Comparison of ENCODE assay signal across 8 cellular contexts in the genomic region with DNA sequence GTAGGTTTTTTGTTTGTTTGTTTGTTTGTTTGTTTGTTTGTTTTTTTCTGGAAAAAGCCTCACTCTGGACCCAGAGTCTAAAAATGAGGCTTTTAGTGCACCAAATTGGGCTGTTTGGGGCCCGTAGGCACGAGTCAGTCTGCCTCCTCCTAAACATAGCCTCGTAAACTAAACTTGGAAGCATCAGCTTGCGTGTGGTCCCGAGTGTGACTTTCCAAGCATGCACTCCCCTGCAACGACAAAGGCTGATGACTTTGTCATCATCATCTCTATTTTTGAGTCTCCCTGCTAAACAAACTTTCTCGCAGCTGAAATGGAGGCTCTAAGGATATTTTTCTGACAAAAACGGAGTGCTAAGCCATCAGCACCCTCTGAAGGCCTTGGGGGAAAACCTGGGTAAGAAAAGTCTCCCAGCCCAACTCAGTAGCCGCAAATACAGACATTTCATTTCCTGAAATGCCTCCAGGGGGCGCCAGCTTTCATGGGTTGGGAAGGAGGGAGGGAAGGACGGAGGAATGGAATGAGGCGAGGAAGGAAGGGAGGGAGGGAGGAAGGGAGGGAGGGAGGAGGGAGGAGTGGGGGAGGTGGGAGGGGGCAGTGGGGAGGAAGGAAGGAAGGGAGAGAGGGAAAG.
A peak's percentile ranks its signal among the peaks of the same experiment; 100 is the strongest.
DNase-seq lines count a peak whose midpoint lies in the region; ATAC-seq and TF ChIP-seq lines count a peak whose summit lies in the region.

No MANE protein-coding gene starts in this region.

- intact Hi-C loops in mucosa of descending colon (cut with DNase I, micrococcal nuclease), result loop anchor here in 1 of 2 donors (5.0 to 10.0 kb wide), 2 partner anchors 217 to 251 kb away; no protein-coding TSS in a partner anchor

- H3K4me2 ChIP-seq in SK-N-SH, result peak overlapping the region; percentile 60

- peaks cover 7% of the 10 kb centered on the region; the same call in 1 of the 2 replicates for H3K79me2 ChIP-seq in SK-N-SH (ENCODE audit: insufficient read depth)

- H3K27me3 ChIP-seq in SK-N-SH (ENCODE audit: insufficient read depth), result no peaks in the 10 kb centered on the region

- peak; percentile 45 for DNase-seq in NCI-H2029 (lab: John Stamatoyannopoulos, UW)
- DNase-seq in NCI-H2029 treated with DMSO at 0.1 percent for 48 hours (lab: John Stamatoyannopoulos, UW), result no peak
- DNase-seq in LoVo (ENCODE audit: low spot score), result peak; percentile 14
- peak; percentile 66 for DNase-seq in SK-N-SH
- DNase-seq in mucosa of descending colon, result peak in 2 of 3 donors; percentile 75 to 84
- peak; percentile 87 for DNase-seq in ureter (ENCODE audit: low spot score)

- H3K9me3 ChIP-seq in SK-N-SH (no peaks in the 10 kb centered on the region), mucosa of descending colon (no peaks in the 10 kb centered on the region)

- CTCF ChIA-PET in SK-N-SH (lab: Yijun Ruan, JAX), result interaction anchor here (0.6 to 10.8 kb wide), 41 partner anchors 9 to 1435 kb away, joined by 3 to 96 read pairs (median 4); no protein-coding TSS in a partner anchor

- H3K4me1 ChIP-seq in SK-N-SH (ENCODE audit: control insufficient read depth in 1 of 2, insufficient read depth in 2 of 2, low read depth in 1 of 2, low read length in 1 of 2), result peaks cover 49 to 57% of the 10 kb centered on the region in 2 experiments
- no peaks in the 10 kb centered on the region for H3K4me1 ChIP-seq in mucosa of descending colon (ENCODE audit: low read depth)

- WGBS in SK-N-SH (ENCODE audit: low lambda C conversion rate), result 28% methylated on average over 12 of the region's 12 CpGs

- H3K27ac ChIP-seq in SK-N-SH (ENCODE audit: low read depth in 2 of 2, low read length in 1 of 2), result peak overlapping the region; percentile 78 to 95

- peak; percentile 75 for TF ChIP-seq CTCF in SK-N-SH (IDR thresholded peaks at IDR 0.05)
- peak; percentile 48 for TF ChIP-seq CTCF in mucosa of descending colon (IDR thresholded peaks at IDR 0.05)

- POLR2A ChIA-PET in SK-N-SH (lab: Yijun Ruan, JAX), result no interaction called here

- peak overlapping the region; percentile 60 for H3K9ac ChIP-seq in SK-N-SH

- peak; percentile 78 for TF ChIP-seq RAD21 in SK-N-SH (IDR thresholded peaks at IDR 0.05; ENCODE audit: low read length)

- TF ChIP-seq EP300 in SK-N-SH (IDR thresholded peaks at IDR 0.05; ENCODE audit: borderline replicate concordance in 1 of 2, low read depth in 1 of 2, low read length in 1 of 2), result no peak; a peak in 1 of 4 replicates

- H4K20me1 ChIP-seq in SK-N-SH (ENCODE audit: insufficient read depth), result peaks cover 3% of the 10 kb centered on the region; the same call in 1 of the 2 replicates

- H3K4me3 ChIP-seq in SK-N-SH (ENCODE audit: low read depth in 2 of 2, low read length in 1 of 2) (no peak overlapping the region), mucosa of descending colon (no peak overlapping the region)

- H3K36me3 ChIP-seq in SK-N-SH (replicated peaks in 1 of 2; ENCODE audit: control insufficient read depth in 1 of 2, insufficient read depth in 2 of 2, low read length in 1 of 2) (no peaks in the 10 kb centered on the region), mucosa of descending colon (ENCODE audit: low read depth) (no peaks in the 10 kb centered on the region)

- ATAC-seq in esophagus mucosa (peak; percentile 18), mucosa of descending colon (peak; percentile 80), GM19395 (IDR thresholded peaks at IDR 0.05; ENCODE audit: unreplicated experiment) (no peak)

- H3F3A ChIP-seq in SK-N-SH (replicated peaks; ENCODE audit: insufficient read depth), result peaks cover 42% of the 10 kb centered on the region

- H3K9me2 ChIP-seq in SK-N-SH, result no peaks in the 10 kb centered on the region

- H2AFZ ChIP-seq in SK-N-SH (ENCODE audit: low read depth), result peak overlapping the region; percentile 70; the same call in 1 of the 2 replicates

TF ChIP-seq in SK-N-SH, 30 proteins besides CTCF, POLR2A, EP300 and RAD21:
- TF ChIP-seq GATA2 (CRISPR knock-in tag; IDR thresholded peaks at IDR 0.05), result no peak
- TF ChIP-seq, protein P1, sequence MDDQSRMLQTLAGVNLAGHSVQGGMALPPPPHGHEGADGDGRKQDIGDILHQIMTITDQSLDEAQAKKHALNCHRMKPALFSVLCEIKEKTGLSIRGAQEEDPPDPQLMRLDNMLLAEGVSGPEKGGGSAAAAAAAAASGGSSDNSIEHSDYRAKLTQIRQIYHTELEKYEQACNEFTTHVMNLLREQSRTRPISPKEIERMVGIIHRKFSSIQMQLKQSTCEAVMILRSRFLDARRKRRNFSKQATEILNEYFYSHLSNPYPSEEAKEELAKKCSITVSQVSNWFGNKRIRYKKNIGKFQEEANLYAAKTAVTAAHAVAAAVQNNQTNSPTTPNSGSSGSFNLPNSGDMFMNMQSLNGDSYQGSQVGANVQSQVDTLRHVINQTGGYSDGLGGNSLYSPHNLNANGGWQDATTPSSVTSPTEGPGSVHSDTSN (IDR thresholded peaks at IDR 0.05), result no peak
- TF ChIP-seq, protein P2, sequence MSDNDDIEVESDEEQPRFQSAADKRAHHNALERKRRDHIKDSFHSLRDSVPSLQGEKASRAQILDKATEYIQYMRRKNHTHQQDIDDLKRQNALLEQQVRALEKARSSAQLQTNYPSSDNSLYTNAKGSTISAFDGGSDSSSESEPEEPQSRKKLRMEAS (IDR thresholded peaks at IDR 0.05; ENCODE audit: low read depth), result peak; percentile 48
- peak; percentile 4; the same call in 1 of the 2 replicates for TF ChIP-seq ELF1 (IDR thresholded peaks at IDR 0.05)
- no peak for TF ChIP-seq NRF1 (IDR thresholded peaks at IDR 0.05; ENCODE audit: low read depth, low read length)
- no peak for TF ChIP-seq RXRA (IDR thresholded peaks at IDR 0.05; ENCODE audit: borderline replicate concordance, low read depth)
- TF ChIP-seq, protein P3, sequence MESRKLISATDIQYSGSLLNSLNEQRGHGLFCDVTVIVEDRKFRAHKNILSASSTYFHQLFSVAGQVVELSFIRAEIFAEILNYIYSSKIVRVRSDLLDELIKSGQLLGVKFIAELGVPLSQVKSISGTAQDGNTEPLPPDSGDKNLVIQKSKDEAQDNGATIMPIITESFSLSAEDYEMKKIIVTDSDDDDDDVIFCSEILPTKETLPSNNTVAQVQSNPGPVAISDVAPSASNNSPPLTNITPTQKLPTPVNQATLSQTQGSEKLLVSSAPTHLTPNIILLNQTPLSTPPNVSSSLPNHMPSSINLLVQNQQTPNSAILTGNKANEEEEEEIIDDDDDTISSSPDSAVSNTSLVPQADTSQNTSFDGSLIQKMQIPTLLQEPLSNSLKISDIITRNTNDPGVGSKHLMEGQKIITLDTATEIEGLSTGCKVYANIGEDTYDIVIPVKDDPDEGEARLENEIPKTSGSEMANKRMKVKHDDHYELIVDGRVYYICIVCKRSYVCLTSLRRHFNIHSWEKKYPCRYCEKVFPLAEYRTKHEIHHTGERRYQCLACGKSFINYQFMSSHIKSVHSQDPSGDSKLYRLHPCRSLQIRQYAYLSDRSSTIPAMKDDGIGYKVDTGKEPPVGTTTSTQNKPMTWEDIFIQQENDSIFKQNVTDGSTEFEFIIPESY (IDR thresholded peaks at IDR 0.05; ENCODE audit: borderline replicate concordance, low read depth), result no peak
- TF ChIP-seq, protein P4, sequence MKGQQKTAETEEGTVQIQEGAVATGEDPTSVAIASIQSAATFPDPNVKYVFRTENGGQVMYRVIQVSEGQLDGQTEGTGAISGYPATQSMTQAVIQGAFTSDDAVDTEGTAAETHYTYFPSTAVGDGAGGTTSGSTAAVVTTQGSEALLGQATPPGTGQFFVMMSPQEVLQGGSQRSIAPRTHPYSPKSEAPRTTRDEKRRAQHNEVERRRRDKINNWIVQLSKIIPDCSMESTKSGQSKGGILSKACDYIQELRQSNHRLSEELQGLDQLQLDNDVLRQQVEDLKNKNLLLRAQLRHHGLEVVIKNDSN (IDR thresholded peaks at IDR 0.05; ENCODE audit: borderline replicate concordance, low read depth), result no peak
- no peak for TF ChIP-seq GABPA (IDR thresholded peaks at IDR 0.05; ENCODE audit: low read depth)
- TF ChIP-seq, protein P5, sequence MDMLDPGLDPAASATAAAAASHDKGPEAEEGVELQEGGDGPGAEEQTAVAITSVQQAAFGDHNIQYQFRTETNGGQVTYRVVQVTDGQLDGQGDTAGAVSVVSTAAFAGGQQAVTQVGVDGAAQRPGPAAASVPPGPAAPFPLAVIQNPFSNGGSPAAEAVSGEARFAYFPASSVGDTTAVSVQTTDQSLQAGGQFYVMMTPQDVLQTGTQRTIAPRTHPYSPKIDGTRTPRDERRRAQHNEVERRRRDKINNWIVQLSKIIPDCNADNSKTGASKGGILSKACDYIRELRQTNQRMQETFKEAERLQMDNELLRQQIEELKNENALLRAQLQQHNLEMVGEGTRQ (IDR thresholded peaks at IDR 0.05; ENCODE audit: borderline replicate concordance, low read depth, low read length), result no peak
- no peak for TF ChIP-seq YY1 (IDR thresholded peaks at IDR 0.05; ENCODE audit: low read depth)
- no peak for TF ChIP-seq POLR2AphosphoS5 (IDR thresholded peaks at IDR 0.05; ENCODE audit: low read depth, low read length)
- peak; percentile 71 for TF ChIP-seq SMC3 (IDR thresholded peaks at IDR 0.05; ENCODE audit: low read depth, low read length)
- 0 out of 2 replicates have a peak, but pooled peaks have one; percentile 6 for TF ChIP-seq NFIC (IDR thresholded peaks at IDR 0.05; ENCODE audit: borderline replicate concordance)
- TF ChIP-seq TCF12 (IDR thresholded peaks at IDR 0.05), result peak; percentile 19; the same call in 1 of the 2 replicates
- no peak for TF ChIP-seq CHD2 (IDR thresholded peaks at IDR 0.05; ENCODE audit: low read length, partially characterized antibody)
- no peak for TF ChIP-seq FOSL2 (IDR thresholded peaks at IDR 0.05; ENCODE audit: borderline replicate concordance, low read depth)
